In genomic region chr5:102975457-102976182, GRCh38 we compare ENCODE assay signal across 20 cellular contexts.
DNase-seq lines count a peak whose midpoint lies in the region; ATAC-seq, FAIRE-seq and TF ChIP-seq lines count a peak whose summit lies in the region.
"Had no signal": no experiment of that assay in that cellular context is flagged by ENCODE, and none has a peak within 500 bp of the region (broad histone marks: within the 10 kb centered on the region; RNA-seq: fewer than 3 reads in every experiment).

No MANE protein-coding gene starts in this region.

- POLR2A ChIA-PET in HepG2 (lab: Yijun Ruan, JAX) (no interaction called here), K562 (lab: Yijun Ruan, JAX) (no interaction called here)

- no peak for FAIRE-seq in HepG2 (lab: Jason Lieb, UNC)
- no peak for FAIRE-seq in K562 (lab: Jason Lieb, UNC)
- FAIRE-seq: GM12892 had no signal

- BruUV-seq in HepG2 (replicated peaks; lab: Mats Ljungman, UMichigan) (no TSS peak), K562 (replicated peaks; lab: Mats Ljungman, UMichigan) (no TSS peak)

- H3K27me3 Mint-ChIP-seq in glutamatergic neuron (ENCODE audit: unreplicated experiment): peaks cover 2% of the 10 kb centered on the region

- H3K36me3 ChIP-seq in HepG2 (replicated peaks in 1 of 2; ENCODE audit: control insufficient read depth in 1 of 2, insufficient read depth in 2 of 2, low read length in 2 of 2) (no peaks in the 10 kb centered on the region), right lobe of liver (no peaks in the 10 kb centered on the region), K562 (ENCODE audit: control insufficient read depth, insufficient read depth, low read length) (no peaks in the 10 kb centered on the region)
- H3K36me3 ChIP-seq: HAP-1, upper lobe of left lung had no signal

- H3K9me3 ChIP-seq in HepG2 (ENCODE audit: low read length): no peaks in the 10 kb centered on the region
- no peaks in the 10 kb centered on the region for H3K9me3 ChIP-seq in right lobe of liver
- H3K9me3 ChIP-seq in K562 (replicated peaks; ENCODE audit: control insufficient read depth, insufficient read depth, low read depth, low read length): no peaks in the 10 kb centered on the region; the same call in 1 of the 2 replicates
- H3K9me3 ChIP-seq: HAP-1, upper lobe of left lung had no signal

- peak overlapping the region; percentile 92 for H3K27ac Mint-ChIP-seq in glutamatergic neuron (ENCODE audit: unreplicated experiment)
- no peak overlapping the region for H3K27ac Mint-ChIP-seq in activated naive CD4-positive, alpha-beta T cell treated with anti-CD3 and anti-CD28 coated beads, Interleukin-2, amount 50 U/mL, for 72 hours
- H3K27ac Mint-ChIP-seq: activated naive CD4-positive, alpha-beta T cell treated with anti-CD3 and anti-CD28 coated beads for 36 hours had no signal

- in situ Hi-C loops in HepG2 (cut with HindIII; ENCODE audit: extremely low pct_ligation_motif_present, low pct_unique_long_range_greater_than_20kb): no loop called here
- in situ Hi-C loops in K562 (cut with MboI): no loop called here

- no peaks in the 10 kb centered on the region for H3K27me3 ChIP-seq in HepG2 (ENCODE audit: control insufficient read depth in 1 of 2, insufficient read depth in 2 of 2, low read length in 2 of 2)
- H3K27me3 ChIP-seq in right lobe of liver: no peaks in the 10 kb centered on the region
- no peaks in the 10 kb centered on the region for H3K27me3 ChIP-seq in K562 (ENCODE audit: control insufficient read depth in 2 of 2, insufficient read depth in 2 of 2, low read length in 2 of 2)
- H3K27me3 ChIP-seq: upper lobe of left lung had no signal

- CTCF ChIA-PET in HepG2 (lab: Yijun Ruan, JAX; ENCODE audit: low intra/inter-chr PET ratio, low total read pairs): no interaction called here
- CTCF ChIA-PET in K562 (lab: Yijun Ruan, JAX; ENCODE audit: low intra/inter-chr PET ratio): no interaction called here

- H3K9me3 Mint-ChIP-seq in glutamatergic neuron (ENCODE audit: unreplicated experiment): peaks cover 3% of the 10 kb centered on the region
- no peaks in the 10 kb centered on the region for H3K9me3 Mint-ChIP-seq in activated naive CD4-positive, alpha-beta T cell treated with anti-CD3 and anti-CD28 coated beads, Interleukin-2, amount 50 U/mL, for 72 hours
- H3K9me3 Mint-ChIP-seq: activated naive CD4-positive, alpha-beta T cell treated with anti-CD3 and anti-CD28 coated beads for 36 hours; nephron had no signal

- H4K20me1 ChIP-seq in HepG2 (ENCODE audit: insufficient read depth, low read length): no peaks in the 10 kb centered on the region
- no peaks in the 10 kb centered on the region for H4K20me1 ChIP-seq in K562 (replicated peaks; ENCODE audit: control insufficient read depth, insufficient read depth, low read length)

- no peak for TF ChIP-seq CTCF in HepG2 (CRISPR knock-in tag; IDR thresholded peaks at IDR 0.05)
- TF ChIP-seq CTCF in right lobe of liver (IDR thresholded peaks at IDR 0.05): no peak
- TF ChIP-seq CTCF in K562 (IDR thresholded peaks at IDR 0.05 in 2 of 3, conservative IDR thresholded peaks at IDR 0.05 in 1 of 3; ENCODE audit: insufficient read depth in 2 of 3, low read depth in 1 of 3, low read length in 3 of 3): no peak
- no peak for TF ChIP-seq CTCF in glutamatergic neuron (IDR thresholded peaks at IDR 0.05; ENCODE audit: partially characterized antibody, unreplicated experiment)

- no peak for TF ChIP-seq POLR2A in HepG2 (IDR thresholded peaks at IDR 0.05; ENCODE audit: insufficient read depth in 1 of 2, low read depth in 2 of 2, low read length in 2 of 2)
- no peak for TF ChIP-seq POLR2A in right lobe of liver (IDR thresholded peaks at IDR 0.05)
- TF ChIP-seq POLR2A in K562 (conservative IDR thresholded peaks at IDR 0.05): no peak

- H3K27ac ChIP-seq in HepG2 (ENCODE audit: extremely low read length, insufficient read depth, low read length) (no peak overlapping the region), right lobe of liver (no peak overlapping the region), K562 (ENCODE audit: extremely low read depth, low read depth, low read length) (no peak overlapping the region)
- H3K27ac ChIP-seq: upper lobe of left lung had no signal

- no peak for TF ChIP-seq EP300 in HepG2 (IDR thresholded peaks at IDR 0.05; ENCODE audit: low read depth in 2 of 2, low read length in 2 of 2)
- TF ChIP-seq EP300 in HepG2 (CRISPR knock-in tag; IDR thresholded peaks at IDR 0.05; ENCODE audit: borderline replicate concordance): no peak
- no peak for TF ChIP-seq EP300 in K562 (IDR thresholded peaks at IDR 0.05; ENCODE audit: low read length)

- H3K4me2 ChIP-seq in HepG2 (ENCODE audit: low read depth, low read length) (no peak overlapping the region), K562 (ENCODE audit: insufficient read depth, low read length) (no peak overlapping the region)

- DNase-seq in HepG2 (ENCODE audit: low spot score): no peak
- DNase-seq in right lobe of liver: no peak
- DNase-seq in K562 (ENCODE audit: extremely low read depth in 1 of 4, low spot score in 3 of 4): no peak
- DNase-seq in glutamatergic neuron: no peak
- no peak for DNase-seq in occipital lobe (lab: John Stamatoyannopoulos, UW)
- no peak for DNase-seq in Ammon's horn (ENCODE audit: low spot score)
- no peak for DNase-seq in activated naive CD4-positive, alpha-beta T cell treated with anti-CD3 and anti-CD28 coated beads, Interleukin-2, amount 50 U/mL, for 72 hours (ENCODE audit: low spot score in 2 of 2)
- no peak for DNase-seq in putamen (ENCODE audit: low spot score)
- DNase-seq: ACHN; activated naive CD4-positive, alpha-beta T cell treated with anti-CD3 and anti-CD28 coated beads for 36 hours; DMS153; NCI-H1417 treated with DMSO at 0.1 percent for 48 hours; NCI-H526; stimulated activated CD4-positive, alpha-beta T cell treated with anti-CD3 and anti-CD28 coated beads, Interleukin-12 subunit alpha, Interleukin-12 subunit beta, amount 100 ng/mL, for 4 hours; T1000; upper lobe of left lung had no signal

- H3K9me1 ChIP-seq in K562 (ENCODE audit: control insufficient read depth, insufficient read depth, low read length): no peaks in the 10 kb centered on the region

- H3K9ac ChIP-seq in HepG2 (ENCODE audit: insufficient read depth, low read depth, low read length) (no peak overlapping the region), K562 (ENCODE audit: insufficient read depth in 1 of 2, low read depth in 2 of 2, low read length in 2 of 2) (no peak overlapping the region)

- H2AFZ ChIP-seq in HepG2 (ENCODE audit: low read length) (no peak overlapping the region), K562 (ENCODE audit: low read depth, low read length) (no peak overlapping the region)

- no peaks in the 10 kb centered on the region for H3K79me2 ChIP-seq in HepG2 (ENCODE audit: insufficient read depth, low read length)
- no peaks in the 10 kb centered on the region for H3K79me2 ChIP-seq in K562 (ENCODE audit: control insufficient read depth, insufficient read depth, low read length)

- TF ChIP-seq RAD21 in HepG2 (CRISPR knock-in tag; IDR thresholded peaks at IDR 0.05) (no peak), K562 (CRISPR knock-in tag; conservative IDR thresholded peaks at IDR 0.05 in 1 of 2, IDR thresholded peaks at IDR 0.05 in 1 of 2) (no peak)

- H3K36me3 Mint-ChIP-seq in glutamatergic neuron (ENCODE audit: unreplicated experiment): no peaks in the 10 kb centered on the region
- H3K36me3 Mint-ChIP-seq in activated naive CD4-positive, alpha-beta T cell treated with anti-CD3 and anti-CD28 coated beads, Interleukin-2, amount 50 U/mL, for 72 hours: no peaks in the 10 kb centered on the region

- H3K4me3 ChIP-seq in HepG2 (replicated peaks in 1 of 3; ENCODE audit: insufficient read depth in 1 of 3, low read depth in 2 of 3, low read length in 3 of 3): no peak overlapping the region
- H3K4me3 ChIP-seq in right lobe of liver: no peak overlapping the region
- H3K4me3 ChIP-seq in K562: no peak overlapping the region
- H3K4me3 ChIP-seq: coronary artery, HAP-1, upper lobe of left lung had no signal

- intact Hi-C loops in HepG2 (cut with micrococcal nuclease; ENCODE audit: unreplicated experiment): no loop called here
- intact Hi-C loops in right lobe of liver (cut with DNase I): no loop called here
- intact Hi-C loops in K562 (cut with micrococcal nuclease): no loop called here

- H3K4me1 ChIP-seq in HepG2 (ENCODE audit: insufficient read depth, low read length): no peaks in the 10 kb centered on the region
- no peaks in the 10 kb centered on the region for H3K4me1 ChIP-seq in right lobe of liver
- no peaks in the 10 kb centered on the region for H3K4me1 ChIP-seq in K562 (replicated peaks in 1 of 2; ENCODE audit: control insufficient read depth in 2 of 2, insufficient read depth in 2 of 2, low read length in 2 of 2)
- H3K4me1 ChIP-seq: HAP-1 had no signal

- ATAC-seq in HepG2 (no peak), right lobe of liver (no peak), K562 (no peak)
- no peak for ATAC-seq in activated naive CD4-positive, alpha-beta T cell treated with anti-CD3 and anti-CD28 coated beads, Interleukin-2, amount 50 U/mL, for 72 hours

- 80% methylated on average over 3 of the region's 3 CpGs for WGBS in HepG2 (ENCODE audit: low lambda C conversion rate)
- 67% methylated on average over 3 of the region's 3 CpGs for WGBS in right lobe of liver (ENCODE audit: insufficient coverage, low coverage, low lambda C conversion rate, missing lambda C conversion rate)
- WGBS in K562 (ENCODE audit: insufficient coverage, low coverage, missing lambda C conversion rate): 24% methylated on average over 3 of the region's 3 CpGs

- H3K4me1 Mint-ChIP-seq in glutamatergic neuron (ENCODE audit: low read depth, unreplicated experiment): peaks cover 20% of the 10 kb centered on the region

- peak overlapping the region; percentile 25 for H3K4me3 Mint-ChIP-seq in glutamatergic neuron (ENCODE audit: unreplicated experiment)
- H3K4me3 Mint-ChIP-seq: activated naive CD4-positive, alpha-beta T cell treated with anti-CD3 and anti-CD28 coated beads for 36 hours; nephron had no signal

TF ChIP-seq in HepG2, 621 proteins besides CTCF, POLR2A, EP300 and RAD21:
- TF ChIP-seq MAFF (IDR thresholded peaks at IDR 0.05; ENCODE audit: low read depth, low read length) (peak; percentile 74), ZNF30 (CRISPR knock-in tag; IDR thresholded peaks at IDR 0.05) (no peak), MAFK (conservative IDR thresholded peaks at IDR 0.05 in 1 of 2, IDR thresholded peaks at IDR 0.05 in 1 of 2; ENCODE audit: low read length in 2 of 2) (peak; percentile 58 to 79), FOXP1 (IDR thresholded peaks at IDR 0.05) (no peak), FOXP1 (CRISPR knock-in tag; IDR thresholded peaks at IDR 0.05) (no peak)

TF ChIP-seq in K562, 482 proteins besides CTCF, POLR2A, EP300 and RAD21:
- TF ChIP-seq JUNB (CRISPR knock-in tag; conservative IDR thresholded peaks at IDR 0.05): no peak
- TF ChIP-seq MAFF (IDR thresholded peaks at IDR 0.05; ENCODE audit: low read length): peak; percentile 31; the same call in 1 of the 2 replicates
- no peak for TF ChIP-seq KAT2B (IDR thresholded peaks at IDR 0.05; ENCODE audit: low read depth, low read length)
- no peak for TF ChIP-seq NEUROD1 (IDR thresholded peaks at IDR 0.05; ENCODE audit: borderline replicate concordance, low read depth, low read length, partially characterized antibody)
- TF ChIP-seq ZNF316 (IDR thresholded peaks at IDR 0.05): peak; percentile 51
- TF ChIP-seq C11orf30 (IDR thresholded peaks at IDR 0.05; ENCODE audit: low read depth): peak; percentile 48; the same call in 1 of the 2 replicates
- TF ChIP-seq MAFG (tag; conservative IDR thresholded peaks at IDR 0.05): peak; percentile 27; the same call in 1 of the 2 replicates

Comparison
In these comparisons a context has a peak if more than half of its experiments do, and no peak if none do; other contexts are left out.
1. Of the 241 proteins assayed by ChIP-seq in both HepG2 and K562: peak only in HepG2: MAFK; only in K562: MAFG; in both: MAFF; in neither: 238.